ENCODE assay signal across 6 cellular contexts in the genomic region with DNA sequence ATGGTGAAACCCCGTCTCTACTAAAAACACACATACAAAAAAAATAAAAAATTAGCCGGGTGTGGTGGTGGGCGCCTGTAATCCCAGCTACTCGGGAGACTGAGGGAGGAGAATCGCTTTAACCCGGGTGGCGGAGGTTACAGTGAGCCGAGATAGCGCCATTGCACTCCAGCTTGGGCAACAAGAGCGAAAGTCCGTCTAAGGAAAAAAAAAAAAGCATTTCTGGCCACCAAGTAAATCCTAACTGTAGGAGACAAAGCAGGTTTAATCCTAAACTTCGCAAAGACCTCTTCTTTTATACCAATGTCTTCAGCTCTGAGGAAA. TPM values are rescaled to one million over a fixed set of nuclear protein-coding genes. Genes with fewer than 3 reads are reported as not detected.
A peak's percentile ranks its signal among the peaks of the same experiment; 100 is the strongest.
DNase-seq lines count a peak whose midpoint lies in the region; ATAC-seq and TF ChIP-seq lines count a peak whose summit lies in the region.
"Not testable (repeated sequence)": the region's sequence is repeated elsewhere in the genome, so short reads cannot be mapped to it uniquely, and the experiment has no call there.

No MANE protein-coding gene starts in this region.

- H3K27ac ChIP-seq in GM23338 (ENCODE audit: low read depth): peak overlapping the region; percentile 88; the same call in 1 of the 2 replicates
- H3K27ac ChIP-seq in heart right ventricle: peak overlapping the region in 4 of 10 donors; percentile 89 to 97 (median 94)
- not testable (repeated sequence) for H3K27ac ChIP-seq in neural cell (ENCODE audit: low read length)

- not testable (repeated sequence) for H3K9me3 ChIP-seq in heart right ventricle; neural cell (ENCODE audit: low read length)

- H3K79me2 ChIP-seq in GM23338 (replicated peaks; ENCODE audit: insufficient read depth) (peaks cover 31% of the 10 kb centered on the region), neural cell (replicated peaks; ENCODE audit: insufficient read depth, low read length) (peaks cover 18% of the 10 kb centered on the region)

- intact Hi-C loops in heart right ventricle (cut with DNase I): loop anchor here in 8 of 10 donors (2.0 to 10.0 kb wide), 6 partner anchors 37 to 56 kb away; partner anchors contain the start of genes TMEM150A (in 5 of the 8), C2orf68 (in 2 of the 8), RNF181 (in 2 of the 8) and USP39 (in 2 of the 8)

- 85 to 86% methylated on average over 12 of the region's 12 CpGs for WGBS in heart right ventricle, 2 donors

- peak overlapping the region; percentile 81 for H3K9ac ChIP-seq in neural cell (ENCODE audit: low read length)

- not testable (repeated sequence) for TF ChIP-seq EP300 in neural cell (conservative IDR thresholded peaks at IDR 0.05; ENCODE audit: poor library complexity, severe bottlenecking)

- H3F3A ChIP-seq in GM23338 (replicated peaks; ENCODE audit: low read depth); neural cell (ENCODE audit: insufficient read depth, low read length, poor library complexity, severe bottlenecking): not testable (repeated sequence)

- H3K27ac Mint-ChIP-seq in GM23338: not testable (repeated sequence)
- H3K27ac Mint-ChIP-seq in T-cell (peak overlapping the region; percentile 77 to 98), brain (peak overlapping the region; percentile 97 to 98 (median 98)), type B pancreatic cell (peak overlapping the region; percentile 99)

- CTCF ChIA-PET in T-cell (lab: Charles Lee): interaction anchor here (0.7 to 1.7 kb wide), 6 partner anchors 9 to 160 kb away, joined by 3 to 10 read pairs (median 4); partner anchors contain the start of gene MAT2A (in 1 of the 2)

- H3K4me3 ChIP-seq in GM23338: peak overlapping the region; percentile 83
- H3K4me3 ChIP-seq in heart right ventricle: peak overlapping the region in 9 of 10 donors; percentile 79 to 91 (median 86)
- peak overlapping the region; percentile 91 for H3K4me3 ChIP-seq in neural cell (ENCODE audit: low read length)

- POLR2A ChIA-PET in T-cell (lab: Charles Lee): interaction anchor here (0.6 to 1.6 kb wide), 7 partner anchors 12 to 292 kb away, joined by 3 to 5 read pairs (median 3); no protein-coding TSS in a partner anchor

- H3K4me1 ChIP-seq in GM23338 (ENCODE audit: insufficient read depth): not testable (repeated sequence)
- peaks cover 0 to 36% (median 27%) of the 10 kb centered on the region in 9 donors for H3K4me1 ChIP-seq in heart right ventricle

- H3K36me3 Mint-ChIP-seq in GM23338 (ENCODE audit: low read depth): peaks cover 13% of the 10 kb centered on the region
- peaks cover 12% of the 10 kb centered on the region for H3K36me3 Mint-ChIP-seq in T-cell
- peaks cover 19% of the 10 kb centered on the region for H3K36me3 Mint-ChIP-seq in brain
- not testable (repeated sequence) for H3K36me3 Mint-ChIP-seq in type B pancreatic cell

- not testable (repeated sequence) for TF ChIP-seq CTCF in GM23338 (conservative IDR thresholded peaks at IDR 0.05; ENCODE audit: low read depth in 2 of 2); brain (conservative IDR thresholded peaks at IDR 0.05); heart right ventricle (IDR thresholded peaks at IDR 0.05); neural cell (IDR thresholded peaks at IDR 0.05; ENCODE audit: poor library complexity, severe bottlenecking); type B pancreatic cell (conservative IDR thresholded peaks at IDR 0.05)

- H3K36me3 ChIP-seq in GM23338 (ENCODE audit: insufficient read depth); neural cell (ENCODE audit: insufficient read depth, low read length): not testable (repeated sequence)
- peaks cover 0 to 40% (median 6%) of the 10 kb centered on the region in 9 donors for H3K36me3 ChIP-seq in heart right ventricle

- not testable (repeated sequence) for H3K27me3 Mint-ChIP-seq in GM23338 (ENCODE audit: insufficient read depth, low read depth, poor library complexity); T-cell; brain; type B pancreatic cell

- not testable (repeated sequence) for H2AFZ ChIP-seq in GM23338; neural cell (ENCODE audit: low read depth, low read length)

- not testable (repeated sequence) for DNase-seq in GM23338 (ENCODE audit: low spot score); T-cell; heart right ventricle; type B pancreatic cell (ENCODE audit: extremely low spot score, unreplicated experiment)

- H3K9me2 ChIP-seq in GM23338 (ENCODE audit: insufficient read depth); neural cell (ENCODE audit: insufficient read depth, low read length): not testable (repeated sequence)

- ATAC-seq in GM23338; T-cell (replicated peaks in 1 of 4); heart right ventricle: not testable (repeated sequence)

- not testable (repeated sequence) for H4K20me1 ChIP-seq in GM23338 (replicated peaks; ENCODE audit: insufficient read depth); neural cell (ENCODE audit: insufficient read depth)

- not testable (repeated sequence) for H3K4me1 Mint-ChIP-seq in GM23338
- peaks cover 27 to 33% (median 28%) of the 10 kb centered on the region in 3 donors for H3K4me1 Mint-ChIP-seq in T-cell
- H3K4me1 Mint-ChIP-seq in brain: peaks cover 39% of the 10 kb centered on the region
- peaks cover 26% of the 10 kb centered on the region for H3K4me1 Mint-ChIP-seq in type B pancreatic cell (ENCODE audit: unreplicated experiment)

- not testable (repeated sequence) for H3K27me3 ChIP-seq in GM23338 (ENCODE audit: insufficient read depth); heart right ventricle; neural cell (ENCODE audit: insufficient read depth, low read depth, low read length)

- not testable (repeated sequence) for H3K9me3 Mint-ChIP-seq in GM23338, T-cell, brain, type B pancreatic cell

- not testable (repeated sequence) for TF ChIP-seq RAD21 in neural cell (conservative IDR thresholded peaks at IDR 0.05)

- H3K4me3 Mint-ChIP-seq in GM23338 (peak overlapping the region; percentile 96), T-cell (peak overlapping the region; percentile 93 to 98 (median 97)), brain (peak overlapping the region; percentile 95 to 100 (median 98)), type B pancreatic cell (peak overlapping the region; percentile 99)

- H3K4me2 ChIP-seq in GM23338: peak overlapping the region; percentile 93
- H3K4me2 ChIP-seq in neural cell (ENCODE audit: low read length): peak overlapping the region; percentile 92

RNA-seq across cellular contexts. Expression of gene GGCX, which starts 0.9 kb away (rescaled TPM):
- total RNA-seq in GM23338 (2014; rRNA removed; shearing (Covaris generic)): 30.8 and 36.2 TPM in 2 replicates
- 14.4 and 15.3 TPM in 2 replicates for polyA plus RNA-seq in GM23338 (2016; fragmentation: Nextera tagmentation; extraction: Ambion mirVana)
- total RNA-seq in T-cell: 10 to 100 TPM; 20.4 to 29.7 (median 25.7) TPM
- polyA plus RNA-seq in brain (ENCODE audit: insufficient read depth, low read depth, low replicate concordance): 33.4 TPM
- 10 to 100 TPM; 18.2 to 31.1 (median 21.6) TPM for total RNA-seq in heart right ventricle
- polyA plus RNA-seq in heart right ventricle: 10 to 100 TPM; 14.0 to 24.5 TPM
- polyA plus RNA-seq in neural cell: 33.9 and 41.4 TPM in 2 replicates
- 25.1 and 25.2 TPM in 2 replicates for polyA minus RNA-seq in neural cell
- 62.6 and 76.2 TPM in 2 replicates for total RNA-seq in type B pancreatic cell (ENCODE audit: low replicate concordance)

RNA-seq across cellular contexts. Expression of gene VAMP8, which starts 17.0 kb away (rescaled TPM):
- 16.3 and 17.4 TPM in 2 replicates for total RNA-seq in GM23338 (2014; rRNA removed; shearing (Covaris generic))
- polyA plus RNA-seq in GM23338 (2016; fragmentation: Nextera tagmentation; extraction: Ambion mirVana) (71.7 and 73.0 TPM in 2 replicates), brain (ENCODE audit: insufficient read depth, low read depth, low replicate concordance) (14.1 TPM), heart right ventricle (10 to 100 TPM; 16.4 to 26.6 TPM), neural cell (not detected in 2 replicates)
- total RNA-seq in T-cell (100 to 1,000 TPM in 1 of 5 donors, 10 to 100 TPM in 4; 76.2 to 102 (median 84.5) TPM), heart right ventricle (10 to 100 TPM in 5 of 10 donors, 1 to 10 TPM in 5; 4.9 to 56.8 (median 9.2) TPM), type B pancreatic cell (ENCODE audit: low replicate concordance) (62.8 and 157 TPM in 2 replicates)
- not detected in 2 replicates for polyA minus RNA-seq in neural cell

RNA-seq across cellular contexts. Expression of gene MAT2A, which starts 21.4 kb away (rescaled TPM):
- total RNA-seq in GM23338 (2014; rRNA removed; shearing (Covaris generic)): 206 and 232 TPM in 2 replicates
- polyA plus RNA-seq in GM23338 (2016; fragmentation: Nextera tagmentation; extraction: Ambion mirVana): 74.4 and 105 TPM in 2 replicates
- total RNA-seq in T-cell: 100 to 1,000 TPM; 110 to 184 (median 165) TPM
- 51.8 TPM for polyA plus RNA-seq in brain (ENCODE audit: insufficient read depth, low read depth, low replicate concordance)
- total RNA-seq in heart right ventricle: 100 to 1,000 TPM in 8 of 10 donors, 10 to 100 TPM in 2; 94.5 to 460 (median 129) TPM
- polyA plus RNA-seq in heart right ventricle: 10 to 100 TPM; 81.7 to 93.4 TPM
- 230 and 233 TPM in 2 replicates for polyA plus RNA-seq in neural cell
- polyA minus RNA-seq in neural cell: 126 and 143 TPM in 2 replicates
- total RNA-seq in type B pancreatic cell (ENCODE audit: low replicate concordance): 209 and 403 TPM in 2 replicates

RNA-seq across cellular contexts. Expression of gene VAMP5, which starts 23.9 kb away (rescaled TPM):
- 0.87 and 2.6 TPM in 2 replicates for total RNA-seq in GM23338 (2014; rRNA removed; shearing (Covaris generic))
- polyA plus RNA-seq in GM23338 (2016; fragmentation: Nextera tagmentation; extraction: Ambion mirVana): 5.5 and 7.8 TPM in 2 replicates
- total RNA-seq in T-cell: 10 to 100 TPM; 25.0 to 40.1 (median 33.9) TPM
- polyA plus RNA-seq in brain (ENCODE audit: insufficient read depth, low read depth, low replicate concordance): 37.0 TPM
- total RNA-seq in heart right ventricle: 100 to 1,000 TPM in 1 of 10 donors, 10 to 100 TPM in 9; 25.8 to 146 (median 35.5) TPM
- polyA plus RNA-seq in heart right ventricle: 100 to 1,000 TPM in 1 of 2 donors, 10 to 100 TPM in 1; 79.6 to 131 TPM
- polyA plus RNA-seq in neural cell: not detected in 2 replicates
- polyA minus RNA-seq in neural cell: not detected in 2 replicates
- total RNA-seq in type B pancreatic cell (ENCODE audit: low replicate concordance): 3.4 and 4.4 TPM in 2 replicates

RNA-seq across cellular contexts. Expression of gene RNF181, which starts 35.2 kb away (rescaled TPM):
- 114 and 145 TPM in 2 replicates for total RNA-seq in GM23338 (2014; rRNA removed; shearing (Covaris generic))
- polyA plus RNA-seq in GM23338 (2016; fragmentation: Nextera tagmentation; extraction: Ambion mirVana) (260 and 276 TPM in 2 replicates), brain (ENCODE audit: insufficient read depth, low read depth, low replicate concordance) (145 TPM), heart right ventricle (100 to 1,000 TPM; 140 to 282 TPM), neural cell (296 and 330 TPM in 2 replicates)
- total RNA-seq in T-cell (10 to 100 TPM; 49.9 to 74.6 (median 64.3) TPM), heart right ventricle (100 to 1,000 TPM in 1 of 10 donors, 10 to 100 TPM in 9; 74.7 to 117 (median 82.2) TPM), type B pancreatic cell (ENCODE audit: low replicate concordance) (70.2 and 78.8 TPM in 2 replicates)
- 58.9 and 65.4 TPM in 2 replicates for polyA minus RNA-seq in neural cell
